In genomic region chr15:36737430-36737891, GRCh38 we compare ENCODE assay signal across 18 cellular contexts.
DNase-seq lines count a peak whose midpoint lies in the region; ATAC-seq and TF ChIP-seq lines count a peak whose summit lies in the region.
"Had no signal": no experiment of that assay in that cellular context is flagged by ENCODE, and none has a peak within 500 bp of the region (broad histone marks: within the 10 kb centered on the region; RNA-seq: fewer than 3 reads in every experiment).

No MANE protein-coding gene starts in this region.

- no peak for TF ChIP-seq POLR2A in breast epithelium (IDR thresholded peaks at IDR 0.05)

- no peaks in the 10 kb centered on the region for H3K9me3 ChIP-seq in breast epithelium
- no peaks in the 10 kb centered on the region for H3K9me3 ChIP-seq in fibroblast of lung (ENCODE audit: control insufficient read depth, insufficient read depth, low read depth, low read length)
- H3K9me3 ChIP-seq in smooth muscle cell (replicated peaks; ENCODE audit: low read depth), result no peaks in the 10 kb centered on the region
- H3K9me3 ChIP-seq: neutrophil had no signal

- intact Hi-C loops in MCF 10A (cut with micrococcal nuclease), result no loop called here
- intact Hi-C loops in breast epithelium (cut with DNase I; ENCODE audit: low total_unique reads), result no loop called here

- CTCF ChIA-PET in MCF 10A (lab: Yijun Ruan, JAX), result interaction anchor here (0.5 kb wide), 1 partner anchor 604 kb away, joined by 3 read pairs; no protein-coding TSS in a partner anchor

- no peak overlapping the region for H3K4me3 Mint-ChIP-seq in MCF 10A (ENCODE audit: unreplicated experiment)
- no peak overlapping the region for H3K4me3 Mint-ChIP-seq in T-helper 2 cell treated with Interferon-gamma antibody and Interleukin-4, amounts not matched to agents 5 μg/mL and 100 μg/mL, for 36 hours
- H3K4me3 Mint-ChIP-seq: effector memory CD8-positive, alpha-beta T cell had no signal

- H3K79me2 ChIP-seq in fibroblast of lung (ENCODE audit: control insufficient read depth, insufficient read depth, low read length) (no peaks in the 10 kb centered on the region), smooth muscle cell (ENCODE audit: low read depth) (no peaks in the 10 kb centered on the region)

- H3K27me3 ChIP-seq in breast epithelium (no peaks in the 10 kb centered on the region), fibroblast of lung (ENCODE audit: control insufficient read depth, insufficient read depth, low read length) (no peaks in the 10 kb centered on the region), smooth muscle cell (ENCODE audit: low read depth) (no peaks in the 10 kb centered on the region)
- H3K27me3 ChIP-seq: neutrophil had no signal

- H3K27me3 Mint-ChIP-seq in MCF 10A (ENCODE audit: insufficient read depth, unreplicated experiment), result no peaks in the 10 kb centered on the region
- H3K27me3 Mint-ChIP-seq in T-helper 2 cell treated with Interferon-gamma antibody and Interleukin-4, amounts not matched to agents 5 μg/mL and 100 μg/mL, for 36 hours (ENCODE audit: low read depth), result no peaks in the 10 kb centered on the region
- H3K27me3 Mint-ChIP-seq: effector memory CD8-positive, alpha-beta T cell had no signal

- no peaks in the 10 kb centered on the region for H3K9me3 Mint-ChIP-seq in MCF 10A (ENCODE audit: unreplicated experiment)
- no peaks in the 10 kb centered on the region for H3K9me3 Mint-ChIP-seq in T-helper 2 cell treated with Interferon-gamma antibody and Interleukin-4, amounts not matched to agents 5 μg/mL and 100 μg/mL, for 36 hours
- H3K9me3 Mint-ChIP-seq: effector memory CD8-positive, alpha-beta T cell had no signal

- H3K4me1 ChIP-seq in breast epithelium, result no peaks in the 10 kb centered on the region
- peaks cover 4% of the 10 kb centered on the region for H3K4me1 ChIP-seq in fibroblast of lung (ENCODE audit: control insufficient read depth, extremely low read depth, insufficient read depth, low read length)
- no peaks in the 10 kb centered on the region for H3K4me1 ChIP-seq in smooth muscle cell (ENCODE audit: low read depth)

- no peak overlapping the region for H3K27ac Mint-ChIP-seq in MCF 10A (ENCODE audit: low read depth, unreplicated experiment)
- H3K27ac Mint-ChIP-seq in T-helper 2 cell treated with Interferon-gamma antibody and Interleukin-4, amounts not matched to agents 5 μg/mL and 100 μg/mL, for 36 hours, result no peak overlapping the region
- H3K27ac Mint-ChIP-seq: effector memory CD8-positive, alpha-beta T cell had no signal

- H3K36me3 Mint-ChIP-seq in MCF 10A (ENCODE audit: insufficient read depth, unreplicated experiment), result no peaks in the 10 kb centered on the region
- no peaks in the 10 kb centered on the region for H3K36me3 Mint-ChIP-seq in T-helper 2 cell treated with Interferon-gamma antibody and Interleukin-4, amounts not matched to agents 5 μg/mL and 100 μg/mL, for 36 hours (ENCODE audit: low read depth)

- H3F3A ChIP-seq in smooth muscle cell (ENCODE audit: low read depth), result no peaks in the 10 kb centered on the region

- POLR2A ChIA-PET in MCF 10A (lab: Yijun Ruan, JAX), result no interaction called here

- H4K20me1 ChIP-seq in fibroblast of lung (ENCODE audit: control insufficient read depth, extremely low read depth, insufficient read depth, low read length) (no peaks in the 10 kb centered on the region), smooth muscle cell (ENCODE audit: low read depth) (no peaks in the 10 kb centered on the region)

- H3K4me1 Mint-ChIP-seq in MCF 10A (ENCODE audit: insufficient read depth, unreplicated experiment), result no peaks in the 10 kb centered on the region
- H3K4me1 Mint-ChIP-seq in T-helper 2 cell treated with Interferon-gamma antibody and Interleukin-4, amounts not matched to agents 5 μg/mL and 100 μg/mL, for 36 hours (ENCODE audit: low read depth), result no peaks in the 10 kb centered on the region

- H2AFZ ChIP-seq in fibroblast of lung (ENCODE audit: low read length), result no peak overlapping the region
- H2AFZ ChIP-seq in smooth muscle cell (ENCODE audit: low read depth), result no peak overlapping the region

- no peak for TF ChIP-seq CTCF in MCF 10A (IDR thresholded peaks at IDR 0.05; ENCODE audit: unreplicated experiment)
- no peak for TF ChIP-seq CTCF in breast epithelium (IDR thresholded peaks at IDR 0.05)
- no peak for TF ChIP-seq CTCF in fibroblast of lung (conservative IDR thresholded peaks at IDR 0.05 in 1 of 2, IDR thresholded peaks at IDR 0.05 in 1 of 2; ENCODE audit: low read depth in 1 of 2, low read length in 2 of 2)
- no peak for TF ChIP-seq CTCF in smooth muscle cell (IDR thresholded peaks at IDR 0.05; ENCODE audit: borderline replicate concordance, insufficient read depth, poor library complexity, severe bottlenecking)

- WGBS in smooth muscle cell (ENCODE audit: low lambda C conversion rate), result 3% methylated on average over 1 of the region's 1 CpG

- no TSS peak for BruUV-seq in MCF 10A (replicated peaks; lab: Mats Ljungman, UMichigan)

- H3K27ac ChIP-seq in breast epithelium (no peak overlapping the region), fibroblast of lung (ENCODE audit: insufficient read depth, low read length) (no peak overlapping the region), smooth muscle cell (ENCODE audit: low read depth) (peak overlapping the region; percentile 46)
- H3K27ac ChIP-seq: neutrophil, SK-N-MC had no signal

- ATAC-seq in GM18498 (IDR thresholded peaks at IDR 0.05; ENCODE audit: unreplicated experiment), result no peak
- ATAC-seq: effector memory CD8-positive, alpha-beta T cell had no signal

- peak overlapping the region; percentile 49 for H3K4me2 ChIP-seq in fibroblast of lung (ENCODE audit: extremely low read depth, insufficient read depth, low read length)
- peak overlapping the region; percentile 20 for H3K4me2 ChIP-seq in smooth muscle cell

- no peak overlapping the region for H3K9ac ChIP-seq in fibroblast of lung (ENCODE audit: insufficient read depth, low read length)
- H3K9ac ChIP-seq in smooth muscle cell (ENCODE audit: low read depth), result no peak overlapping the region

- DNase-seq in MCF 10A (ENCODE audit: unreplicated experiment), result peak; percentile 1
- DNase-seq in breast epithelium (ENCODE audit: low spot score in 2 of 2), result no peak
- peak; percentile 10 for DNase-seq in RKO (ENCODE audit: low spot score)
- peak; percentile 29 to 80 for DNase-seq in fibroblast of lung (ENCODE audit: low read depth in 2 of 2)
- no peak for DNase-seq in smooth muscle cell (lab: John Stamatoyannopoulos, UW; ENCODE audit: unreplicated experiment)
- DNase-seq in GF-D8 (lab: John Stamatoyannopoulos, UW), result no peak
- no peak for DNase-seq in T-helper 2 cell treated with Interferon-gamma antibody and Interleukin-4, amounts not matched to agents 5 μg/mL and 100 μg/mL, for 36 hours (ENCODE audit: low spot score)
- DNase-seq: activated CD8-positive, alpha-beta memory T cell treated with anti-CD3 and anti-CD28 coated beads, Interleukin-2, amount 50 U/mL, for 48 hours; amniotic stem cell; DMS153; effector memory CD8-positive, alpha-beta T cell; KBM-7; NCI-H187; NCI-H774 had no signal

- H3K4me3 ChIP-seq in breast epithelium (no peak overlapping the region), fibroblast of lung (replicated peaks in 1 of 4; ENCODE audit: control extremely low read depth in 1 of 4, insufficient read depth in 1 of 4, low read depth in 3 of 4, low read length in 4 of 4) (no peak overlapping the region), smooth muscle cell (no peak overlapping the region)
- H3K4me3 ChIP-seq: lung, SK-N-MC had no signal

- no peaks in the 10 kb centered on the region for H3K36me3 ChIP-seq in breast epithelium
- no peaks in the 10 kb centered on the region for H3K36me3 ChIP-seq in fibroblast of lung (ENCODE audit: control insufficient read depth, insufficient read depth, low read length)
- no peaks in the 10 kb centered on the region for H3K36me3 ChIP-seq in smooth muscle cell (ENCODE audit: low read depth)
- H3K36me3 ChIP-seq: neutrophil had no signal

Comparison
In these comparisons a context has a peak if more than half of its experiments do, and no peak if none do; other contexts are left out.
1. DNase-seq: peak in MCF 10A (single experiment), RKO (single experiment) and fibroblast of lung (2 of 2); none in breast epithelium (0 of 2), smooth muscle cell (single experiment), GF-D8 (single experiment) and T-helper 2 cell treated with Interferon-gamma antibody and Interleukin-4, amounts not matched to agents 5 μg/mL and 100 μg/mL, for 36 hours (single experiment).